ENCODE assay signal across 1 cellular context in genomic region chr12:96766232-96766631, GRCh38.
TF ChIP-seq lines count a peak whose summit lies in the region.

No MANE protein-coding gene starts in this region.

TF ChIP-seq in A549, 52 proteins besides CTCF, POLR2A, EP300 and RAD21 (continued from another document):
- TF ChIP-seq HMGXB4 (CRISPR knock-in tag; IDR thresholded peaks at IDR 0.05; ENCODE audit: borderline replicate concordance) = no peak
- no peak for TF ChIP-seq CBX8 (IDR thresholded peaks at IDR 0.05)
- no peak for TF ChIP-seq BCL3 (IDR thresholded peaks at IDR 0.05)
